ENCODE assay signal across 27 cellular contexts in the genomic region with DNA sequence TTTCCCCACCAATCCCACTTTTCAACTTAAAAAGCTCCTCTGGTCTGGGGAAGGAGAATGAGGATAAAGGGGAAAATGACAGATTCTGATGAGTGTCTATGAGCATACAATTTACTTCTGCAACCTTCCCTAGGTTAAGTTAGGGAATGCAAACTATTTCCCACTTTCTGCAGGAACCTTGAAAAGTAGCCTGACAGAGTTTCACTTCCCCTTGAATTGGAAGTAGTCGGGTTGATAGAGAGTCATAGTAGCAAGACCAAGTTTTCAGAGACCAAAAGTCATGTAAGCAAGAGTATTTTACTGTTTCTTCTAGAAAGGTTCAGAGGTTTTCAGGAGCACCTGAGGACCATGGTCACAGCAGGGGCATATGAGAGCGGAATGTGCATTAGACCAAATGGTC.
"Had no signal": no experiment of that assay in that cellular context is flagged by ENCODE, and none has a peak within 500 bp of the region (broad histone marks: within the 10 kb centered on the region; RNA-seq: fewer than 3 reads in every experiment).

No MANE protein-coding gene starts in this region.

- H3K4me2 ChIP-seq: neural progenitor cell had no signal

- H3K27me3 ChIP-seq: breast epithelium, neural progenitor cell, sigmoid colon, upper lobe of left lung, vagina had no signal

- H3K27ac ChIP-seq: breast epithelium, neural progenitor cell, parathyroid adenoma, psoas muscle, sigmoid colon, upper lobe of left lung, vagina had no signal

- ATAC-seq: activated CD8-positive, alpha-beta T cell treated with anti-CD3 and anti-CD28 coated beads for 36 hours; activated T-cell treated with anti-CD3 and anti-CD28 coated beads, Interleukin-2, amount 50 U/mL, for 4 hours; activated T-helper 17 cell treated with anti-CD3 and anti-CD28 coated beads, Interleukin-2, amount 50 U/mL, for 72 hours; left colon; natural killer cell; psoas muscle; stimulated activated effector memory CD8-positive, alpha-beta T cell treated with anti-CD3 and anti-CD28 coated beads, Interleukin-12 subunit alpha, Interleukin-12 subunit beta, amount 100 ng/mL, for 72 hours; stimulated activated naive CD8-positive, alpha-beta T cell treated with anti-CD3 and anti-CD28 coated beads, Interleukin-15, amount 100 ng/mL, for 72 hours had no signal

- H3K9me3 ChIP-seq: breast epithelium, psoas muscle, sigmoid colon, upper lobe of left lung, vagina had no signal

- H2AFZ ChIP-seq: neural progenitor cell, parathyroid adenoma had no signal

- H3K4me1 ChIP-seq: breast epithelium, neural progenitor cell, parathyroid adenoma, psoas muscle, sigmoid colon, upper lobe of left lung, vagina had no signal

- DNase-seq: activated B cell treated with CpG ODN at 0.5 μM for 24 hours; activated CD4-positive, alpha-beta T cell treated with anti-CD3 and anti-CD28 coated beads, Interleukin-2, amount 50 U/mL, for 1 hour; activated CD8-positive, alpha-beta T cell treated with anti-CD3 and anti-CD28 coated beads for 36 hours; activated gamma-delta T cell treated with Interleukin-2 at 50 U/mL for 16 hours; activated naive CD4-positive, alpha-beta T cell treated with anti-CD3 and anti-CD28 coated beads, Interleukin-2, amount 50 U/mL, for 16 hours; activated T-cell treated with anti-CD3 and anti-CD28 coated beads, Interleukin-2, amount 50 U/mL, for 4 hours; amygdala; central memory CD4-positive, alpha-beta T cell; head of caudate nucleus; hippocampal formation; kidney; left colon; natural killer cell; occipital lobe; psoas muscle; sigmoid colon; small intestine; stimulated activated CD4-positive, alpha-beta T cell treated with anti-CD3 and anti-CD28 coated beads, Interleukin-4, amount 100 ng/mL, for 24 hours; stimulated activated naive CD8-positive, alpha-beta T cell treated with anti-CD3 and anti-CD28 coated beads, Interleukin-15, amount 100 ng/mL, for 72 hours; substantia nigra; upper lobe of left lung had no signal

- H3K36me3 ChIP-seq: breast epithelium, neural progenitor cell, sigmoid colon, upper lobe of left lung, vagina had no signal

- H3K4me3 ChIP-seq: breast epithelium, neural progenitor cell, psoas muscle, sigmoid colon, upper lobe of left lung, vagina had no signal

- H3K79me2 ChIP-seq: parathyroid adenoma had no signal
